In genomic region chr18:76974345-76974744, GRCh38 we compare ENCODE assay signal across 24 cellular contexts.
"Had no signal": no experiment of that assay in that cellular context is flagged by ENCODE, and none has a peak within 500 bp of the region (broad histone marks: within the 10 kb centered on the region; RNA-seq: fewer than 3 reads in every experiment).

No MANE protein-coding gene starts in this region.

- H3K9ac ChIP-seq: parathyroid adenoma had no signal

- H3K4me1 ChIP-seq: uterus had no signal

- H3K4me3 Mint-ChIP-seq: activated naive CD8-positive, alpha-beta T cell; mesothelial cell of epicardium; naive thymus-derived CD4-positive, alpha-beta T cell had no signal

- H3K79me2 ChIP-seq: parathyroid adenoma had no signal

- H2AFZ ChIP-seq: parathyroid adenoma had no signal

- H3K27ac Mint-ChIP-seq: activated naive CD8-positive, alpha-beta T cell; mesothelial cell of epicardium had no signal

- FAIRE-seq: keratinocyte had no signal

- H3K9me3 ChIP-seq: body of pancreas, esophagus muscularis mucosa, thoracic aorta, uterus had no signal

- ATAC-seq: body of pancreas; foreskin keratinocyte; left colon; naive thymus-derived CD4-positive, alpha-beta T cell; right cardiac atrium had no signal

- H3K27ac ChIP-seq: body of pancreas, cardiac muscle cell, esophagus muscularis mucosa, foreskin keratinocyte, parathyroid adenoma, thoracic aorta, uterus had no signal

- H3K36me3 ChIP-seq: cardiac muscle cell, thoracic aorta, uterus had no signal

- H3K27me3 Mint-ChIP-seq: activated naive CD8-positive, alpha-beta T cell; naive thymus-derived CD4-positive, alpha-beta T cell had no signal

- DNase-seq: activated CD4-positive, alpha-beta T cell treated with anti-CD3 and anti-CD28 coated beads for 4 hours; activated CD4-positive, alpha-beta T cell treated with anti-CD3 and anti-CD28 coated beads, Interleukin-2, amount 50 U/mL, for 48 hours; activated effector memory CD4-positive, alpha-beta T cell treated with Interleukin-2 at 50 U/mL for 16 hours; activated naive CD4-positive, alpha-beta T cell treated with Interleukin-2 at 50 U/mL for 16 hours; aorta; body of pancreas; foreskin keratinocyte; left colon; mammary epithelial cell; naive thymus-derived CD4-positive, alpha-beta T cell; nucleus accumbens; right cardiac atrium; stimulated activated CD4-positive, alpha-beta T cell treated with anti-CD3 and anti-CD28 coated beads, Interleukin-15, amount 100 ng/mL, for 24 hours; stimulated activated CD4-positive, alpha-beta T cell treated with anti-CD3 and anti-CD28 coated beads, Interleukin-2, amount 100 ng/mL, for 24 hours; stimulated activated naive CD4-positive, alpha-beta T cell treated with Interleukin-2 at 50 U/mL for 16 hours; trophoblast cell; uterus had no signal

- H3K27me3 ChIP-seq: body of pancreas, cardiac muscle cell, esophagus muscularis mucosa, foreskin keratinocyte, uterus had no signal

- H3K9me3 Mint-ChIP-seq: mesothelial cell of epicardium; naive thymus-derived CD4-positive, alpha-beta T cell had no signal

- H3K4me3 ChIP-seq: body of pancreas, cardiac muscle cell, esophagus muscularis mucosa, thoracic aorta, uterus had no signal
